25 cellular contexts compared by ENCODE assay signal in the genomic region with DNA sequence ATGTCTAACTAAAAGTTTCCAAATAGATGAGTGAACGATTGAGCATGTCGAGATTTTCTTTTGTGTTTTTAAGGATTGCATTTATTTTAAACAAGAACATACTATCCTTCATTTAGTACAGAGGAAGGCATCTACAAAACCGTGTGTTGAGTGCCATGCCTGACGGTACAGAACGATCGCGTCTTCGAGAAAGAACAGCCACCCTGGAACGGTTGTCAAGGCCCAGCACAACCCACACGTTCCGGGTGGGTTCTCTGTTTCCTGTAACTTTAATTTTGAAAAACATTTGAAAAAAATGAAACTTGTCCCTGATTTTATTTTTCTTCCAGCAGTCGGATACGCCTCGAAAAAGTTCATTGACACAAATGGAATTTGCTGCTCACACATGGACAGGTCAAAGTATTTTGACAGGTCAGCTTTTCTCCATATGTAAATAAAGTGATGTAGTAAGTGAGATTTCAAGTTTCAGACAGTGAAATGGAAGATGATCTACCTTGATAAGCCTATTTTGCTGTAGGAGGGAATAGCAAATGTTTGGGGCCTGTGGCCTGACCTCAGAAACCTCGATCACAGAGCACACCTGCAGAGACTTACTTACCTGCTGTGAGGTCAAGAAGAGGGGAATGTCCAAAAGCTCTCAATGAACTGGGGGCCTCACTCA.
"Had no signal": no experiment of that assay in that cellular context is flagged by ENCODE, and none has a peak within 500 bp of the region (broad histone marks: within the 10 kb centered on the region; RNA-seq: fewer than 3 reads in every experiment).

No MANE protein-coding gene starts in this region.

- H3K4me3 ChIP-seq: dorsolateral prefrontal cortex, gastrocnemius medialis, heart right ventricle, left lung, lower lobe of right lung, ovary, smooth muscle cell, suprapubic skin, thyroid gland had no signal

- H3K27ac ChIP-seq: dorsolateral prefrontal cortex, gastrocnemius medialis, heart right ventricle, left lung, lower lobe of right lung, ovary, suprapubic skin, thyroid gland had no signal

- H3K27me3 ChIP-seq: dorsolateral prefrontal cortex, gastrocnemius medialis, heart right ventricle, left lung, ovary, suprapubic skin, thyroid gland had no signal

- DNase-seq: cortex of kidney; dorsolateral prefrontal cortex; effector CD8-positive, alpha-beta T cell; gastrocnemius medialis; heart right ventricle; islet precursor cell; left lung; lower lobe of right lung; natural killer cell; nucleus accumbens; ovary; right cardiac atrium; stimulated activated CD4-positive, alpha-beta T cell treated with anti-CD3 and anti-CD28 coated beads, Interleukin-2, amount 100 ng/mL, for 48 hours; stimulated activated naive CD4-positive, alpha-beta T cell treated with Interleukin-2 at 50 U/mL for 16 hours; thyroid gland had no signal

- H3K36me3 Mint-ChIP-seq: memory B cell, natural killer cell had no signal

- H3K9me3 Mint-ChIP-seq: memory B cell, mesothelial cell of epicardium, natural killer cell, neural crest cell, type B pancreatic cell had no signal

- H3K27ac Mint-ChIP-seq: memory B cell, mesothelial cell of epicardium, natural killer cell, progenitor cell of endocrine pancreas, type B pancreatic cell had no signal

- H3K4me2 ChIP-seq: smooth muscle cell had no signal

- H3K4me3 Mint-ChIP-seq: memory B cell, mesothelial cell of epicardium, natural killer cell, neural crest cell, type B pancreatic cell had no signal

- FAIRE-seq: endometrium, urothelium cell line had no signal

- H3K4me1 ChIP-seq: gastrocnemius medialis, heart right ventricle, left lung, lower lobe of right lung, suprapubic skin had no signal

- H3K9me3 ChIP-seq: gastrocnemius medialis, heart right ventricle, left lung, lower lobe of right lung, ovary, suprapubic skin, thyroid gland had no signal

- H3K4me1 Mint-ChIP-seq: memory B cell, mesothelial cell of epicardium, natural killer cell, neural crest cell had no signal

- ATAC-seq: esophagus mucosa, gastrocnemius medialis, heart right ventricle, left lung, lower lobe of right lung, natural killer cell, right cardiac atrium had no signal

- H3K36me3 ChIP-seq: gastrocnemius medialis, left lung, ovary, suprapubic skin, thyroid gland had no signal

- H3K27me3 Mint-ChIP-seq: type B pancreatic cell had no signal
